In the genomic region with DNA sequence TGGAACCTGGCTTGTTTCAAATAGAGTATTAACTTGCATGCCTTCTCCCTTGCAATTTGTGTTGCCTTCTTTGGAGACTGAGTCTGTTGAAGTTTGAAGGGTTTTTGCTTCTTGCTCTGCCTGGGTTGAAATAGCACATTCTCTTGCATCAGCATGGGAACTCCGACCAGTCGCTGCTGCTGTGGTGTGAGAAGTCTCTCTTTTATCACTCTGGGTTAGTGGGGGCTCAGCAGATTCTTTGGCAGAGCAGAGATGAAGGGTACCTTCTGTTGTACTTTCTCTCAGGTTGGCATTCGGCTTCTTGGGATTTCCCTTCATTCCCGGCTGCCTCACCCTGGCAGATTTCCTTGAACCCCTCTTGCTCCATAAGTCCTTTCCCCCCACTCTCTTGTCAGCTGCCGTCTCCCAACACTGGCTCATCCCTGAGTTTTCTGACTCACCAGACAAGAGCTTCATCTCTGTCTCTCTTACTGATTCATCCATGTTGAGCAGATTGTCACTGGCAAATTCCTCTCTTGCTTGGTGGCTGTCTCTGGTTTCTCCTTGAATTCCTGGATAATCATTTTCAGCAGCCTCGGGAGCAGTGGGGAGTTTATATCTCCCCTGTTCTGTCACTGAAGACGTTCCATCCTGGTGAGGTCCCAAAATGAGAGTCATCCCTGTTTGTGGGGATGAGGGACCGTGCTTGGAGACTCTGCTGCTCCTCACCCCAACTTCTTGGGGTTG, we compare ENCODE assay signal across 10 cellular contexts. TPM values are rescaled to one million over a fixed set of nuclear protein-coding genes. Genes with fewer than 3 reads are reported as not detected.
DNase-seq lines count a peak whose midpoint lies in the region; ATAC-seq and TF ChIP-seq lines count a peak whose summit lies in the region.
"Had no signal": no experiment of that assay in that cellular context is flagged by ENCODE, and none has a peak within 500 bp of the region (broad histone marks: within the 10 kb centered on the region; RNA-seq: fewer than 3 reads in every experiment).

No MANE protein-coding gene starts in this region.

- 79% methylated on average over 8 of the region's 8 CpGs for WGBS in HUES64
- WGBS in adrenal gland, 4 donors = 38 to 62% (median 54%) methylated on average over 8 of the region's 8 CpGs

- TF ChIP-seq CTCF in choroid plexus epithelial cell (conservative IDR thresholded peaks at IDR 0.05; ENCODE audit: low read depth, low read length) (no peak), mesothelial cell of epicardium (IDR thresholded peaks at IDR 0.05; ENCODE audit: unreplicated experiment) (no peak), adrenal gland (IDR thresholded peaks at IDR 0.05) (no peak)

- H3K9ac ChIP-seq in HUES64 (ENCODE audit: low read depth, low read length) = peak overlapping the region; percentile 33; the same call in 1 of the 2 replicates
- H3K9ac ChIP-seq: KMS-11 had no signal

- H3K27me3 Mint-ChIP-seq in mesothelial cell of epicardium (ENCODE audit: low read depth) = no peaks in the 10 kb centered on the region

- H3K36me3 ChIP-seq in HUES64 (ENCODE audit: insufficient read depth, low read length) = no peaks in the 10 kb centered on the region
- H3K36me3 ChIP-seq in adrenal gland (replicated peaks in 1 of 2) = no peaks in the 10 kb centered on the region

- peak overlapping the region; percentile 81 for H3K27ac Mint-ChIP-seq in mesothelial cell of epicardium

- H3K4me3 Mint-ChIP-seq in mesothelial cell of epicardium = no peak overlapping the region

- peaks cover 43% of the 10 kb centered on the region for H3K4me1 ChIP-seq in HUES64 (ENCODE audit: insufficient read depth, low read length)
- no peaks in the 10 kb centered on the region for H3K4me1 ChIP-seq in adrenal gland (replicated peaks in 1 of 2)

- TF ChIP-seq POLR2A in adrenal gland (IDR thresholded peaks at IDR 0.05) = no peak

- peaks cover 7% of the 10 kb centered on the region; the same call in 1 of the 2 replicates for H3K9me3 ChIP-seq in HUES64 (ENCODE audit: insufficient read depth, low read depth, low read length)
- H3K9me3 ChIP-seq in adrenal gland (replicated peaks in 1 of 3) = no peaks in the 10 kb centered on the region

- no peaks in the 10 kb centered on the region for H3K9me3 Mint-ChIP-seq in mesothelial cell of epicardium

- intact Hi-C loops in adrenal gland (cut with DNase I) = no loop called here

- DNase-seq in AG20443 (ENCODE audit: low spot score) (peak; percentile 64), choroid plexus epithelial cell (ENCODE audit: low read depth) (peak; percentile 84), mesothelial cell of epicardium (ENCODE audit: low spot score in 2 of 2, unreplicated experiment in 2 of 2) (peak in 1 of 2 experiments; percentile 22), HT-29 (ENCODE audit: low spot score) (no peak), adrenal gland (no peak)
- DNase-seq in stimulated activated CD4-positive, alpha-beta T cell treated with anti-CD3 and anti-CD28 coated beads, Interleukin-4, amount 100 ng/mL, for 24 hours = no peak
- DNase-seq: activated gamma-delta T cell treated with Interleukin-2 at 50 U/mL for 16 hours had no signal

- no peaks in the 10 kb centered on the region for H3K36me3 Mint-ChIP-seq in mesothelial cell of epicardium

- peaks cover 51% of the 10 kb centered on the region for H3K4me1 Mint-ChIP-seq in mesothelial cell of epicardium

- no peak for ATAC-seq in HG02970 (IDR thresholded peaks at IDR 0.05; ENCODE audit: low FRiP score, unreplicated experiment)

- H3K27ac ChIP-seq in HUES64 (ENCODE audit: low read depth, low read length) (no peak overlapping the region), adrenal gland (no peak overlapping the region)
- H3K27ac ChIP-seq: KMS-11 had no signal

- H3K4me3 ChIP-seq in HUES64 (ENCODE audit: low read length) (peak overlapping the region; percentile 35; the same call in 1 of the 2 replicates), choroid plexus epithelial cell (ENCODE audit: low read depth, low read length) (peak overlapping the region; percentile 40), adrenal gland (no peak overlapping the region)

- H3K27me3 ChIP-seq in HUES64 (ENCODE audit: insufficient read depth, low read length) = no peaks in the 10 kb centered on the region
- no peaks in the 10 kb centered on the region for H3K27me3 ChIP-seq in adrenal gland

RNA-seq across cellular contexts. Expression of a gene that starts 49.9 kb away (rescaled TPM):
- polyA plus RNA-seq in HUES64 (2013, experiment 1 of 2) = 1.7 TPM
- 1.3 TPM for polyA plus RNA-seq in HUES64 (2013, experiment 2 of 2)
- total RNA-seq in mesothelial cell of epicardium = 5.6 to 6.4 TPM (median 5.8 TPM) in 3 replicates
- total RNA-seq in HT-29 (2014; rRNA removed; shearing (Covaris generic)) = not detected in 2 replicates
- total RNA-seq in adrenal gland = under 1 TPM in 1 of 8 donors, not detected in 7; 0.07 TPM
- polyA plus RNA-seq in adrenal gland = under 1 TPM in 2 of 3 donors, not detected in 1; under 0.01 to 0.08 TPM

Comparison
In these comparisons a context has a peak if more than half of its experiments do, and no peak if none do; other contexts are left out.
1. DNase-seq: peak in AG20443 (single experiment) and choroid plexus epithelial cell (single experiment); none in stimulated activated CD4-positive, alpha-beta T cell treated with anti-CD3 and anti-CD28 coated beads, Interleukin-4, amount 100 ng/mL, for 24 hours (single experiment), HT-29 (single experiment) and adrenal gland (0 of 7).
2. H3K4me3 ChIP-seq: peak in HUES64 (single experiment) and choroid plexus epithelial cell (single experiment); none in adrenal gland (0 of 4).